Comparison of ENCODE assay signal across 1 cellular context in the genomic region with DNA sequence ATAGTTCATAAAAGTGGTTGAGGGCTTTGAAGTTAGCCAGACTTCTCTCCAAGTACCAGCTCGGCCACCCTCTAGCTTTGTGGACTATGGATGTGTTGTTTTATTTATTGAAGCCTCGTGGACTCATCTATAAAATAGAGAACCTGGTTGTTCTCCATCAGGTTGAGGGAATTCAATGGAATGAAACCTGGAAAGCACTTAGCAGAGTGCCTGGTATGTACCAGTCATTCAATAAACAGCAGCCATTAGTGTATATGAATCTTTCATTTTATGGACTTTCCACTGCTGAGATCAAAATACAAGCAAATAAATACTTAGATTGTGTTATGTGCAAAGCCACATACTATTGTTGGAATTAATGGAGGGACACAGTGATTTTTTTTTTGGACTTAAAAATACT.
TF ChIP-seq lines count a peak whose summit lies in the region.

No MANE protein-coding gene starts in this region.

TF ChIP-seq in SK-N-SH treated with all-trans-retinoic acid at 6 μM for 48 hours, 23 proteins besides CTCF, POLR2A, EP300 and RAD21 (continued from another document):
- TF ChIP-seq, protein P1, sequence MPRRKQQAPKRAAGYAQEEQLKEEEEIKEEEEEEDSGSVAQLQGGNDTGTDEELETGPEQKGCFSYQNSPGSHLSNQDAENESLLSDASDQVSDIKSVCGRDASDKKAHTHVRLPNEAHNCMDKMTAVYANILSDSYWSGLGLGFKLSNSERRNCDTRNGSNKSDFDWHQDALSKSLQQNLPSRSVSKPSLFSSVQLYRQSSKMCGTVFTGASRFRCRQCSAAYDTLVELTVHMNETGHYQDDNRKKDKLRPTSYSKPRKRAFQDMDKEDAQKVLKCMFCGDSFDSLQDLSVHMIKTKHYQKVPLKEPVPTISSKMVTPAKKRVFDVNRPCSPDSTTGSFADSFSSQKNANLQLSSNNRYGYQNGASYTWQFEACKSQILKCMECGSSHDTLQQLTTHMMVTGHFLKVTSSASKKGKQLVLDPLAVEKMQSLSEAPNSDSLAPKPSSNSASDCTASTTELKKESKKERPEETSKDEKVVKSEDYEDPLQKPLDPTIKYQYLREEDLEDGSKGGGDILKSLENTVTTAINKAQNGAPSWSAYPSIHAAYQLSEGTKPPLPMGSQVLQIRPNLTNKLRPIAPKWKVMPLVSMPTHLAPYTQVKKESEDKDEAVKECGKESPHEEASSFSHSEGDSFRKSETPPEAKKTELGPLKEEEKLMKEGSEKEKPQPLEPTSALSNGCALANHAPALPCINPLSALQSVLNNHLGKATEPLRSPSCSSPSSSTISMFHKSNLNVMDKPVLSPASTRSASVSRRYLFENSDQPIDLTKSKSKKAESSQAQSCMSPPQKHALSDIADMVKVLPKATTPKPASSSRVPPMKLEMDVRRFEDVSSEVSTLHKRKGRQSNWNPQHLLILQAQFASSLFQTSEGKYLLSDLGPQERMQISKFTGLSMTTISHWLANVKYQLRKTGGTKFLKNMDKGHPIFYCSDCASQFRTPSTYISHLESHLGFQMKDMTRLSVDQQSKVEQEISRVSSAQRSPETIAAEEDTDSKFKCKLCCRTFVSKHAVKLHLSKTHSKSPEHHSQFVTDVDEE (CRISPR knock-in tag; IDR thresholded peaks at IDR 0.05), result no peak
- no peak for TF ChIP-seq ZNF565 (CRISPR knock-in tag; conservative IDR thresholded peaks at IDR 0.05; ENCODE audit: low read depth)
